ENCODE assay signal across 8 cellular contexts in the genomic region with DNA sequence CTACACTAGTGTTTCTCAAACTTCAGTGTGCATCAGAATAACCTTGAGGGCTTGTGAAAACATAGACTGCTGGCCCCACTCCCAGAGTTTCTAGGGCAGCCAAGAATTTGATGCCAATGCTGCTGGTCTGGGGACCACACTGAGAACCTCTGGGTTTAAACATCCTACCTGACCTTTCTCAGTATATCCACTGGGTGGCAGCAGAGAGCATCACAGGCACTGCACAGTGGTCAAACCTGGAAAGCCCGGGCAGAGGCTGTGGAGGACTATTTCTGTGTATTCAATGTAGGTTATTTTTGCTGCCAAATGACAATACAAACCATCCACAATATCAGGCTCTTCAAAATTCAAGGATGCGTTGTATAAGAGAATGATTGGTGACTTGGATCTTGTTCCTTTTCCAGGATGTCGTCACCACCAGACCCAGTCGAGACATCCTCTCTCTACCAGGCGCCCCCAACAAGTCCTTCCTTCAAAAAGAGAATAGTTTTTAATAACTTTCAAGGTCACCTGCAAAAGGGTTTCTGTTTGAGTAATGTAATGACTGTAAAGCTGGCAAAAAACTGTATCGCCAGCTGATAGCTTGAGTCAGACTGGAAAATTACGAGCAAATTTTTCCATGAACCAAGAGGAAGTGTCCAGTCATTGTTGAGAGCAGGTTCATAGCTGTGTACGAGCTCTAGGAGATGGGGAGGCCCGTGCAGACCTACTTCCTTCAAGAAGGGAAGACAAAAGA. TPM values are rescaled to one million over a fixed set of nuclear protein-coding genes. Genes with fewer than 3 reads are reported as not detected.
A peak's percentile ranks its signal among the peaks of the same experiment; 100 is the strongest.
DNase-seq lines count a peak whose midpoint lies in the region; ATAC-seq and TF ChIP-seq lines count a peak whose summit lies in the region.

No MANE protein-coding gene starts in this region.

- H3K9ac ChIP-seq in mammary epithelial cell (ENCODE audit: insufficient read depth, low read length) = peak overlapping the region; percentile 22

- H3K27ac ChIP-seq in mammary epithelial cell (ENCODE audit: insufficient read depth, low read depth, low read length) = peak overlapping the region; percentile 40

- BruUV-seq in mammary epithelial cell (replicated peaks; lab: Mats Ljungman, UMichigan) = no TSS peak

- H4K20me1 ChIP-seq in mammary epithelial cell (ENCODE audit: insufficient read depth, low read length) = no peaks in the 10 kb centered on the region

- H3K27me3 Mint-ChIP-seq in WTC11 (ENCODE audit: low read depth) = no peaks in the 10 kb centered on the region

- no peak overlapping the region for H3K27ac Mint-ChIP-seq in WTC11

- no peaks in the 10 kb centered on the region for H3K79me2 ChIP-seq in mammary epithelial cell (ENCODE audit: insufficient read depth, low read length)

- in situ Hi-C loops in mammary epithelial cell (cut with MboI; ENCODE audit: low sequenced_read_pairs in 2 of 2) = loop anchor here (5.0 kb wide), 1 partner anchor 51 kb away; no protein-coding TSS in a partner anchor

- H3K4me3 ChIP-seq in mammary epithelial cell (replicated peaks in 1 of 3; ENCODE audit: insufficient read depth in 1 of 3, low read depth in 2 of 3, low read length in 3 of 3) (no peak overlapping the region), kidney epithelial cell (ENCODE audit: low read depth, low read length) (no peak overlapping the region)

- DNase-seq in AG09319 (ENCODE audit: extremely low read depth, low read depth) (no peak), NCI-H2196 treated with DMSO at 0.1 percent for 48 hours (lab: John Stamatoyannopoulos, UW; ENCODE audit: unreplicated experiment) (peak; percentile 20), WTC11 (ENCODE audit: low spot score) (peak; percentile 66), mammary epithelial cell (peak; percentile 75), kidney epithelial cell (ENCODE audit: low read depth) (no peak)
- peak; percentile 35 for DNase-seq in stimulated activated CD4-positive, alpha-beta T cell treated with anti-CD3 and anti-CD28 coated beads, Interleukin-2, amount 100 ng/mL, for 4 hours (ENCODE audit: low read depth)

- CTCF ChIA-PET in WTC11 (lab: Charles Lee) = interaction anchor here (0.8 to 2.8 kb wide), 8 partner anchors 15 to 220 kb away, joined by 3 to 21 read pairs (median 8); a partner anchor contains a TSS
- CTCF ChIA-PET in mammary epithelial cell (lab: Charles Lee; ENCODE audit: low non-redundant PET) = interaction anchor here (0.5 to 1.0 kb wide), 4 partner anchors 10 to 767 kb away, joined by 4 to 6 read pairs (median 5); no protein-coding TSS in a partner anchor

- dilution Hi-C loops in mammary epithelial cell (cut with HindIII; ENCODE audit: low sequenced_read_pairs) = no loop called here

- peaks cover 8% of the 10 kb centered on the region for H3K4me1 Mint-ChIP-seq in WTC11

- ATAC-seq in GM18868 (IDR thresholded peaks at IDR 0.05; ENCODE audit: unreplicated experiment) (peak; percentile 86), HG03095 (IDR thresholded peaks at IDR 0.05; ENCODE audit: unreplicated experiment) (peak; percentile 87), WTC11 (peak; percentile 88)

- TF ChIP-seq CTCF in AG09319 (IDR thresholded peaks at IDR 0.05; ENCODE audit: low read depth, low read length) = peak; percentile 91
- peak; percentile 86 for TF ChIP-seq CTCF in WTC11 (IDR thresholded peaks at IDR 0.05)
- TF ChIP-seq CTCF in mammary epithelial cell (conservative IDR thresholded peaks at IDR 0.05 in 1 of 2, IDR thresholded peaks at IDR 0.05 in 1 of 2; ENCODE audit: extremely low read depth in 1 of 2, insufficient read depth in 1 of 2, low read depth in 1 of 2, low read length in 2 of 2) = peak; percentile 76 to 90
- peak; percentile 91 for TF ChIP-seq CTCF in kidney epithelial cell (IDR thresholded peaks at IDR 0.05; ENCODE audit: insufficient read depth, low read length, poor library complexity, severe bottlenecking)

- H3K36me3 ChIP-seq in mammary epithelial cell (ENCODE audit: insufficient read depth, low read length) = no peaks in the 10 kb centered on the region
- H3K36me3 ChIP-seq in kidney epithelial cell (ENCODE audit: control insufficient read depth, insufficient read depth, low read length) = no peaks in the 10 kb centered on the region

- H3K9me3 Mint-ChIP-seq in WTC11 = no peaks in the 10 kb centered on the region

- H3K27me3 ChIP-seq in mammary epithelial cell (ENCODE audit: insufficient read depth, low read length) (no peaks in the 10 kb centered on the region), kidney epithelial cell (ENCODE audit: control insufficient read depth, insufficient read depth, low read length) (no peaks in the 10 kb centered on the region)

- no peak overlapping the region for H3K4me3 Mint-ChIP-seq in WTC11

- H3K4me2 ChIP-seq in mammary epithelial cell (ENCODE audit: insufficient read depth, low read depth, low read length) = no peak overlapping the region

- H3K4me1 ChIP-seq in mammary epithelial cell (ENCODE audit: insufficient read depth, low read length) = peaks cover 15% of the 10 kb centered on the region

- POLR2A ChIA-PET in WTC11 (lab: Charles Lee) = no interaction called here

- H3K9me3 ChIP-seq in mammary epithelial cell (replicated peaks; ENCODE audit: insufficient read depth, low read length) = no peaks in the 10 kb centered on the region

- WGBS in mammary epithelial cell (ENCODE audit: low coverage, missing lambda C conversion rate) = 42% methylated on average over 9 of the region's 9 CpGs

- intact Hi-C loops in mammary epithelial cell (cut with micrococcal nuclease) = loop anchor here (1.0 to 5.0 kb wide), 8 partner anchors 32 to 621 kb away; a partner anchor contains a TSS

- H2AFZ ChIP-seq in mammary epithelial cell (ENCODE audit: low read depth, low read length) = no peak overlapping the region

- no peaks in the 10 kb centered on the region for H3K36me3 Mint-ChIP-seq in WTC11

TF ChIP-seq in WTC11, 78 proteins besides CTCF, POLR2A, EP300 and RAD21:
- TF ChIP-seq, protein P1, sequence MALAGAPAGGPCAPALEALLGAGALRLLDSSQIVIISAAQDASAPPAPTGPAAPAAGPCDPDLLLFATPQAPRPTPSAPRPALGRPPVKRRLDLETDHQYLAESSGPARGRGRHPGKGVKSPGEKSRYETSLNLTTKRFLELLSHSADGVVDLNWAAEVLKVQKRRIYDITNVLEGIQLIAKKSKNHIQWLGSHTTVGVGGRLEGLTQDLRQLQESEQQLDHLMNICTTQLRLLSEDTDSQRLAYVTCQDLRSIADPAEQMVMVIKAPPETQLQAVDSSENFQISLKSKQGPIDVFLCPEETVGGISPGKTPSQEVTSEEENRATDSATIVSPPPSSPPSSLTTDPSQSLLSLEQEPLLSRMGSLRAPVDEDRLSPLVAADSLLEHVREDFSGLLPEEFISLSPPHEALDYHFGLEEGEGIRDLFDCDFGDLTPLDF (CRISPR knock-in tag; IDR thresholded peaks at IDR 0.05) = no peak
- TF ChIP-seq, protein P2, sequence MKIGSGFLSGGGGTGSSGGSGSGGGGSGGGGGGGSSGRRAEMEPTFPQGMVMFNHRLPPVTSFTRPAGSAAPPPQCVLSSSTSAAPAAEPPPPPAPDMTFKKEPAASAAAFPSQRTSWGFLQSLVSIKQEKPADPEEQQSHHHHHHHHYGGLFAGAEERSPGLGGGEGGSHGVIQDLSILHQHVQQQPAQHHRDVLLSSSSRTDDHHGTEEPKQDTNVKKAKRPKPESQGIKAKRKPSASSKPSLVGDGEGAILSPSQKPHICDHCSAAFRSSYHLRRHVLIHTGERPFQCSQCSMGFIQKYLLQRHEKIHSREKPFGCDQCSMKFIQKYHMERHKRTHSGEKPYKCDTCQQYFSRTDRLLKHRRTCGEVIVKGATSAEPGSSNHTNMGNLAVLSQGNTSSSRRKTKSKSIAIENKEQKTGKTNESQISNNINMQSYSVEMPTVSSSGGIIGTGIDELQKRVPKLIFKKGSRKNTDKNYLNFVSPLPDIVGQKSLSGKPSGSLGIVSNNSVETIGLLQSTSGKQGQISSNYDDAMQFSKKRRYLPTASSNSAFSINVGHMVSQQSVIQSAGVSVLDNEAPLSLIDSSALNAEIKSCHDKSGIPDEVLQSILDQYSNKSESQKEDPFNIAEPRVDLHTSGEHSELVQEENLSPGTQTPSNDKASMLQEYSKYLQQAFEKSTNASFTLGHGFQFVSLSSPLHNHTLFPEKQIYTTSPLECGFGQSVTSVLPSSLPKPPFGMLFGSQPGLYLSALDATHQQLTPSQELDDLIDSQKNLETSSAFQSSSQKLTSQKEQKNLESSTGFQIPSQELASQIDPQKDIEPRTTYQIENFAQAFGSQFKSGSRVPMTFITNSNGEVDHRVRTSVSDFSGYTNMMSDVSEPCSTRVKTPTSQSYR (CRISPR knock-in tag; IDR thresholded peaks at IDR 0.05) = no peak
- no peak for TF ChIP-seq TEAD1 (CRISPR knock-in tag; IDR thresholded peaks at IDR 0.05)
- TF ChIP-seq, protein P3, sequence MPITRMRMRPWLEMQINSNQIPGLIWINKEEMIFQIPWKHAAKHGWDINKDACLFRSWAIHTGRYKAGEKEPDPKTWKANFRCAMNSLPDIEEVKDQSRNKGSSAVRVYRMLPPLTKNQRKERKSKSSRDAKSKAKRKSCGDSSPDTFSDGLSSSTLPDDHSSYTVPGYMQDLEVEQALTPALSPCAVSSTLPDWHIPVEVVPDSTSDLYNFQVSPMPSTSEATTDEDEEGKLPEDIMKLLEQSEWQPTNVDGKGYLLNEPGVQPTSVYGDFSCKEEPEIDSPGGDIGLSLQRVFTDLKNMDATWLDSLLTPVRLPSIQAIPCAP (CRISPR knock-in tag; IDR thresholded peaks at IDR 0.05) = no peak
- TF ChIP-seq ZNF416 (CRISPR knock-in tag; IDR thresholded peaks at IDR 0.05) = no peak

RNA-seq across cellular contexts. Expression of a gene that starts 30.6 kb away (rescaled TPM):
- total RNA-seq in WTC11 (2021) (0.60 to 0.73 TPM (median 0.68 TPM) in 3 replicates), mammary epithelial cell (1 to 10 TPM; 1.0 to 4.8 TPM), kidney epithelial cell (0.21 and 0.27 TPM in 2 replicates)
- polyA plus RNA-seq in mammary epithelial cell = 1.0 TPM
- not detected for polyA minus RNA-seq in mammary epithelial cell

Comparison
In these comparisons a context has a peak if more than half of its experiments do, and no peak if none do; other contexts are left out.
1. DNase-seq: peak in NCI-H2196 treated with DMSO at 0.1 percent for 48 hours (single experiment), WTC11 (single experiment), mammary epithelial cell (single experiment) and stimulated activated CD4-positive, alpha-beta T cell treated with anti-CD3 and anti-CD28 coated beads, Interleukin-2, amount 100 ng/mL, for 4 hours (single experiment); none in AG09319 (single experiment) and kidney epithelial cell (single experiment).
2. Peak in every context shown above with its lines, with median percentiles within 50 percentile points of each other: CTCF ChIP-seq and ATAC-seq.